In the genomic region with DNA sequence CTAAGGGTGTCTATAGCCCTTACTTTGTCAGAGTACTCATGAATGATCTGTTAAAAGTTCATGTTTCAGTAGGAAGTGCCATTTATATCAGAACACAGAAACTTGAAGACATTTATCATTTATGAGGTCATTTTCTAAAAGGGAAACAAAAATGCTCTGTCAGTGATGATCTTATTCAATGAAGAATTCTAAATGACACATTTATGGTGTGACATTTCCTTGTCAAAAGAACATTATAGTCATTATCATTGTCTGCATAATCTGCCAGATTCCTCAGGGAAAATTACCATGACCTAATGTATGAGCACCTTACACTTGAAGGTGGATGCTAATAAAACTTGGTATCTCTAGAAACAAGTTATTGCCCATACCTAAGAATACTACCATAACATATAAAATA, we compare ENCODE assay signal across 24 cellular contexts.
DNase-seq lines count a peak whose midpoint lies in the region; ATAC-seq, FAIRE-seq and TF ChIP-seq lines count a peak whose summit lies in the region.
"Had no signal": no experiment of that assay in that cellular context is flagged by ENCODE, and none has a peak within 500 bp of the region (broad histone marks: within the 10 kb centered on the region; RNA-seq: fewer than 3 reads in every experiment).

No MANE protein-coding gene starts in this region.

- H3K9ac ChIP-seq in HepG2 (ENCODE audit: insufficient read depth, low read depth, low read length), result no peak overlapping the region
- H3K9ac ChIP-seq: BLaER1 treated with 17β-estradiol and CSF1 and Interleukin-3, amounts not matched to agents 10 nM and 100 nM had no signal

- H3K27me3 ChIP-seq in HepG2 (ENCODE audit: control insufficient read depth in 1 of 2, insufficient read depth in 2 of 2, low read length in 2 of 2), result no peaks in the 10 kb centered on the region
- H3K27me3 ChIP-seq: BE2C; BLaER1 treated with 17β-estradiol and CSF1 and Interleukin-3, amounts not matched to agents 10 nM and 100 nM had no signal

- H3K36me3 ChIP-seq in HepG2 (replicated peaks in 1 of 2; ENCODE audit: control insufficient read depth in 1 of 2, insufficient read depth in 2 of 2, low read length in 2 of 2), result no peaks in the 10 kb centered on the region
- H3K36me3 ChIP-seq: BE2C; BLaER1 treated with 17β-estradiol and CSF1 and Interleukin-3, amounts not matched to agents 10 nM and 100 nM; HAP-1 had no signal

- TF ChIP-seq RAD21 in HepG2 (CRISPR knock-in tag; IDR thresholded peaks at IDR 0.05), result no peak

- H3K27me3 Mint-ChIP-seq in activated T-helper 2 cell treated with anti-CD3 and anti-CD28 coated beads, Interferon-gamma antibody, Interleukin-2, Interleukin-4, amounts not matched to agents 10 μg/mL and 5 μg/mL and 100 μg/mL, durations not matched to agents 14 hours and 24 hours and 36 hours (ENCODE audit: low read depth), result no peaks in the 10 kb centered on the region
- H3K27me3 Mint-ChIP-seq: CD4-positive, alpha-beta T cell; CD8-positive, alpha-beta memory T cell had no signal

- no peak overlapping the region for H2AFZ ChIP-seq in HepG2 (ENCODE audit: low read length)

- no peaks in the 10 kb centered on the region for H4K20me1 ChIP-seq in HepG2 (ENCODE audit: insufficient read depth, low read length)
- H4K20me1 ChIP-seq: BLaER1 treated with 17β-estradiol and CSF1 and Interleukin-3, amounts not matched to agents 10 nM and 100 nM had no signal

- intact Hi-C loops in HepG2 (cut with micrococcal nuclease; ENCODE audit: unreplicated experiment), result no loop called here
- intact Hi-C loops in activated T-helper 2 cell treated with anti-CD3 and anti-CD28 coated beads, Interferon-gamma antibody, Interleukin-2, Interleukin-4, amounts not matched to agents 10 μg/mL and 5 μg/mL and 100 μg/mL, durations not matched to agents 14 hours and 24 hours and 36 hours (cut with micrococcal nuclease), result no loop called here

- BruUV-seq in HepG2 (replicated peaks; lab: Mats Ljungman, UMichigan), result no TSS peak

- H3K4me1 Mint-ChIP-seq in activated T-helper 2 cell treated with anti-CD3 and anti-CD28 coated beads, Interferon-gamma antibody, Interleukin-2, Interleukin-4, amounts not matched to agents 10 μg/mL and 5 μg/mL and 100 μg/mL, durations not matched to agents 14 hours and 24 hours and 36 hours (ENCODE audit: low read depth), result no peaks in the 10 kb centered on the region
- H3K4me1 Mint-ChIP-seq: CD14-positive monocyte; CD8-positive, alpha-beta memory T cell had no signal

- TF ChIP-seq EP300 in HepG2 (IDR thresholded peaks at IDR 0.05; ENCODE audit: low read depth in 2 of 2, low read length in 2 of 2) (no peak), HepG2 (CRISPR knock-in tag; IDR thresholded peaks at IDR 0.05; ENCODE audit: borderline replicate concordance) (no peak)

- ATAC-seq in HepG2, result no peak
- ATAC-seq: A549 had no signal

- TF ChIP-seq POLR2A in HepG2 (IDR thresholded peaks at IDR 0.05; ENCODE audit: insufficient read depth in 1 of 2, low read depth in 2 of 2, low read length in 2 of 2), result no peak

- no peaks in the 10 kb centered on the region for H3K9me3 ChIP-seq in HepG2 (ENCODE audit: low read length)
- H3K9me3 ChIP-seq: A549; BE2C; BLaER1 treated with 17β-estradiol and CSF1 and Interleukin-3, amounts not matched to agents 10 nM and 100 nM; HAP-1 had no signal

- peaks cover 20% of the 10 kb centered on the region for H3K9me3 Mint-ChIP-seq in activated T-helper 2 cell treated with anti-CD3 and anti-CD28 coated beads, Interferon-gamma antibody, Interleukin-2, Interleukin-4, amounts not matched to agents 10 μg/mL and 5 μg/mL and 100 μg/mL, durations not matched to agents 14 hours and 24 hours and 36 hours

- H3K4me1 ChIP-seq in HepG2 (ENCODE audit: insufficient read depth, low read length), result no peaks in the 10 kb centered on the region
- H3K4me1 ChIP-seq: A549; BE2C; BLaER1 treated with 17β-estradiol and CSF1 and Interleukin-3, amounts not matched to agents 10 nM and 100 nM; HAP-1 had no signal

- POLR2A ChIA-PET in HEK293T (lab: Yijun Ruan, JAX), result no interaction called here
- POLR2A ChIA-PET in HepG2 (lab: Yijun Ruan, JAX), result no interaction called here

- H3K27ac Mint-ChIP-seq in activated T-helper 2 cell treated with anti-CD3 and anti-CD28 coated beads, Interferon-gamma antibody, Interleukin-2, Interleukin-4, amounts not matched to agents 10 μg/mL and 5 μg/mL and 100 μg/mL, durations not matched to agents 14 hours and 24 hours and 36 hours, result no peak overlapping the region
- H3K27ac Mint-ChIP-seq: CD14-positive monocyte; CD4-positive, alpha-beta T cell; CD8-positive, alpha-beta memory T cell had no signal

- H3K4me3 ChIP-seq in HepG2 (replicated peaks in 1 of 3; ENCODE audit: insufficient read depth in 1 of 3, low read depth in 2 of 3, low read length in 3 of 3), result no peak overlapping the region
- H3K4me3 ChIP-seq: A549; BLaER1 treated with 17β-estradiol and CSF1 and Interleukin-3, amounts not matched to agents 10 nM and 100 nM; HAP-1 had no signal

- DNase-seq in D721Med (ENCODE audit: insufficient read length, low spot score) (no peak), HEK293T (ENCODE audit: extremely low spot score) (no peak), RKO (ENCODE audit: low spot score) (peak; percentile 1), putamen (ENCODE audit: low spot score) (peak; percentile 18), HepG2 (ENCODE audit: low spot score) (no peak), NCI-H1105 (lab: John Stamatoyannopoulos, UW) (no peak)
- no peak for DNase-seq in activated T-helper 2 cell treated with anti-CD3 and anti-CD28 coated beads, Interferon-gamma antibody, Interleukin-2, Interleukin-4, amounts not matched to agents 10 μg/mL and 5 μg/mL and 100 μg/mL, durations not matched to agents 14 hours and 24 hours and 36 hours (ENCODE audit: low spot score)
- DNase-seq: 8988T; ACHN; AML-193; BE2C; CD4-positive, alpha-beta T cell; CD8-positive, alpha-beta memory T cell; DMS53; DMS79 treated with DMSO at 0.1 percent for 48 hours; GF-D8; GOT3 had no signal

- no peaks in the 10 kb centered on the region for H3K79me2 ChIP-seq in HepG2 (ENCODE audit: insufficient read depth, low read length)

- TF ChIP-seq CTCF in D721Med (IDR thresholded peaks at IDR 0.05; ENCODE audit: insufficient read depth, missing control alignments), result no peak
- no peak for TF ChIP-seq CTCF in HepG2 (CRISPR knock-in tag; IDR thresholded peaks at IDR 0.05)

- FAIRE-seq in D721Med (lab: Jason Lieb, UNC) (peak; percentile 51), HepG2 (lab: Jason Lieb, UNC) (no peak)
- FAIRE-seq: A549, GM12891, GM18507, H54 had no signal

- no peaks in the 10 kb centered on the region for H3K36me3 Mint-ChIP-seq in activated T-helper 2 cell treated with anti-CD3 and anti-CD28 coated beads, Interferon-gamma antibody, Interleukin-2, Interleukin-4, amounts not matched to agents 10 μg/mL and 5 μg/mL and 100 μg/mL, durations not matched to agents 14 hours and 24 hours and 36 hours (ENCODE audit: low read depth)
- H3K36me3 Mint-ChIP-seq: CD14-positive monocyte; CD8-positive, alpha-beta memory T cell had no signal

- no peak overlapping the region for H3K4me2 ChIP-seq in HepG2 (ENCODE audit: low read depth, low read length)
- H3K4me2 ChIP-seq: A549; BLaER1 treated with 17β-estradiol and CSF1 and Interleukin-3, amounts not matched to agents 10 nM and 100 nM had no signal

- no peak overlapping the region for H3K4me3 Mint-ChIP-seq in activated T-helper 2 cell treated with anti-CD3 and anti-CD28 coated beads, Interferon-gamma antibody, Interleukin-2, Interleukin-4, amounts not matched to agents 10 μg/mL and 5 μg/mL and 100 μg/mL, durations not matched to agents 14 hours and 24 hours and 36 hours (ENCODE audit: low read depth)
- H3K4me3 Mint-ChIP-seq: CD14-positive monocyte; CD4-positive, alpha-beta T cell; CD8-positive, alpha-beta memory T cell had no signal

- CTCF ChIA-PET in HEK293T (lab: Yijun Ruan, JAX), result no interaction called here
- CTCF ChIA-PET in HepG2 (lab: Yijun Ruan, JAX; ENCODE audit: low intra/inter-chr PET ratio, low total read pairs), result no interaction called here

- in situ Hi-C loops in HepG2 (cut with HindIII; ENCODE audit: extremely low pct_ligation_motif_present, low pct_unique_long_range_greater_than_20kb), result no loop called here

- H3K27ac ChIP-seq in HepG2 (ENCODE audit: extremely low read length, insufficient read depth, low read length), result no peak overlapping the region
- H3K27ac ChIP-seq: A549; BLaER1 treated with 17β-estradiol and CSF1 and Interleukin-3, amounts not matched to agents 10 nM and 100 nM had no signal

TF ChIP-seq in HEK293T, 16 proteins besides CTCF, POLR2A, EP300 and RAD21:
- no peak for TF ChIP-seq FOXK2 (IDR thresholded peaks at IDR 0.05)
- TF ChIP-seq, protein P1, sequence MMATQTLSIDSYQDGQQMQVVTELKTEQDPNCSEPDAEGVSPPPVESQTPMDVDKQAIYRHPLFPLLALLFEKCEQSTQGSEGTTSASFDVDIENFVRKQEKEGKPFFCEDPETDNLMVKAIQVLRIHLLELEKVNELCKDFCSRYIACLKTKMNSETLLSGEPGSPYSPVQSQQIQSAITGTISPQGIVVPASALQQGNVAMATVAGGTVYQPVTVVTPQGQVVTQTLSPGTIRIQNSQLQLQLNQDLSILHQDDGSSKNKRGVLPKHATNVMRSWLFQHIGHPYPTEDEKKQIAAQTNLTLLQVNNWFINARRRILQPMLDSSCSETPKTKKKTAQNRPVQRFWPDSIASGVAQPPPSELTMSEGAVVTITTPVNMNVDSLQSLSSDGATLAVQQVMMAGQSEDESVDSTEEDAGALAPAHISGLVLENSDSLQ (IDR thresholded peaks at IDR 0.05), result peak; percentile 69

TF ChIP-seq in HepG2, 621 proteins besides CTCF, POLR2A, EP300 and RAD21 (continues in another document):
- TF ChIP-seq TP53 (CRISPR knock-in tag; conservative IDR thresholded peaks at IDR 0.05) (no peak), ZNF546 (CRISPR knock-in tag; conservative IDR thresholded peaks at IDR 0.05) (no peak), DR1 (CRISPR knock-in tag; IDR thresholded peaks at IDR 0.05) (no peak), ARID2 (CRISPR knock-in tag; IDR thresholded peaks at IDR 0.05; ENCODE audit: borderline replicate concordance) (no peak), ZNF335 (CRISPR knock-in tag; IDR thresholded peaks at IDR 0.05) (no peak), ZBTB38 (CRISPR knock-in tag; IDR thresholded peaks at IDR 0.05) (no peak)
- TF ChIP-seq, protein P2, sequence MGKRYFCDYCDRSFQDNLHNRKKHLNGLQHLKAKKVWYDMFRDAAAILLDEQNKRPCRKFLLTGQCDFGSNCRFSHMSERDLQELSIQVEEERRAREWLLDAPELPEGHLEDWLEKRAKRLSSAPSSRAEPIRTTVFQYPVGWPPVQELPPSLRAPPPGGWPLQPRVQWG (CRISPR knock-in tag; IDR thresholded peaks at IDR 0.05; ENCODE audit: borderline replicate concordance, low read depth), result no peak
- TF ChIP-seq, protein P3, sequence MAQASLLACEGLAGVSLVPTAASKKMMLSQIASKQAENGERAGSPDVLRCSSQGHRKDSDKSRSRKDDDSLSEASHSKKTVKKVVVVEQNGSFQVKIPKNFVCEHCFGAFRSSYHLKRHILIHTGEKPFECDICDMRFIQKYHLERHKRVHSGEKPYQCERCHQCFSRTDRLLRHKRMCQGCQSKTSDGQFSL (CRISPR knock-in tag; IDR thresholded peaks at IDR 0.05), result no peak

Comparison
In these comparisons a context has a peak if more than half of its experiments do, and no peak if none do; other contexts are left out.
1. DNase-seq: peak in RKO (single experiment) and putamen (single experiment); none in D721Med (single experiment), HEK293T (single experiment), HepG2 (single experiment), activated T-helper 2 cell treated with anti-CD3 and anti-CD28 coated beads, Interferon-gamma antibody, Interleukin-2, Interleukin-4, amounts not matched to agents 10 μg/mL and 5 μg/mL and 100 μg/mL, durations not matched to agents 14 hours and 24 hours and 36 hours (single experiment) and NCI-H1105 (single experiment).